In genomic region chr5:78215565-78215964, GRCh38 we compare ENCODE assay signal across 30 cellular contexts.
"Had no signal": no experiment of that assay in that cellular context is flagged by ENCODE, and none has a peak within 500 bp of the region (broad histone marks: within the 10 kb centered on the region; RNA-seq: fewer than 3 reads in every experiment).

No MANE protein-coding gene starts in this region.

- H3K4me1 Mint-ChIP-seq: neural progenitor cell; stimulated activated naive CD8-positive, alpha-beta T cell treated with anti-CD3 and anti-CD28 coated beads, Interleukin-15, amount 100 ng/mL, for 72 hours had no signal

- H3K27ac Mint-ChIP-seq: naive thymus-derived CD4-positive, alpha-beta T cell; natural killer cell treated with Interleukin-12 subunit alpha and Interleukin-12 subunit beta and Interleukin-15 and Interleukin-18, amount 100 ng/mL, for 72 hours; neural progenitor cell; stimulated activated memory B cell treated with anti-CD40 and anti-IgM and Interleukin-4, amounts not matched to agents 10 μg/mL and 1 μg/mL and 100 μg/mL, for 72 hours; type B pancreatic cell had no signal

- H3K4me1 ChIP-seq: left lung, lower lobe of right lung, neural progenitor cell, parathyroid adenoma, psoas muscle, right atrium auricular region, right lobe of liver, tibial nerve, uterus had no signal

- H3K9me3 ChIP-seq: left lung, lower lobe of right lung, mucosa of descending colon, neutrophil, psoas muscle, right atrium auricular region, right lobe of liver, uterus had no signal

- H2AFZ ChIP-seq: hepatocyte, neural progenitor cell, parathyroid adenoma had no signal

- H3K36me3 ChIP-seq: right atrium auricular region, uterus had no signal

- DNase-seq: islet precursor cell; left cardiac atrium; left lung; lower lobe of right lung; mammary epithelial cell; mesendoderm; midbrain; mucosa of descending colon; naive thymus-derived CD4-positive, alpha-beta T cell; occipital lobe; psoas muscle; right lobe of liver; stimulated activated CD4-positive, alpha-beta T cell treated with anti-CD3 and anti-CD28 coated beads, Interleukin-1b, Interleukin-23, amount 100 ng/mL, for 48 hours; stimulated activated CD4-positive, alpha-beta T cell treated with anti-CD3 and anti-CD28 coated beads, Interleukin-2, amount 100 ng/mL, for 48 hours; stimulated activated CD4-positive, alpha-beta T cell treated with anti-CD3 and anti-CD28 coated beads, Interleukin-4, amount 100 ng/mL, for 4 hours; stimulated activated CD8-positive, alpha-beta memory T cell treated with anti-CD3 and anti-CD28 coated beads, Interleukin-4, amount 100 ng/mL, for 48 hours; stimulated activated naive CD4-positive, alpha-beta T cell treated with Interleukin-2 at 50 U/mL for 16 hours; stimulated activated naive CD8-positive, alpha-beta T cell treated with anti-CD3 and anti-CD28 coated beads, Interleukin-15, amount 100 ng/mL, for 72 hours; substantia nigra; uterus had no signal

- ATAC-seq: left cardiac atrium; left lung; lower lobe of right lung; mucosa of descending colon; naive thymus-derived CD4-positive, alpha-beta T cell; natural killer cell treated with Interleukin-12 subunit alpha and Interleukin-12 subunit beta and Interleukin-15 and Interleukin-18, amount 100 ng/mL, for 72 hours; psoas muscle; stimulated activated memory B cell treated with anti-CD40 and anti-IgM and Interleukin-4, amounts not matched to agents 10 μg/mL and 1 μg/mL and 100 μg/mL, for 72 hours; stimulated activated naive CD8-positive, alpha-beta T cell treated with anti-CD3 and anti-CD28 coated beads, Interleukin-15, amount 100 ng/mL, for 72 hours had no signal

- H3K27me3 Mint-ChIP-seq: naive thymus-derived CD4-positive, alpha-beta T cell; natural killer cell treated with Interleukin-12 subunit alpha and Interleukin-12 subunit beta and Interleukin-15 and Interleukin-18, amount 100 ng/mL, for 72 hours; stimulated activated memory B cell treated with anti-CD40 and anti-IgM and Interleukin-4, amounts not matched to agents 10 μg/mL and 1 μg/mL and 100 μg/mL, for 72 hours; stimulated activated naive CD8-positive, alpha-beta T cell treated with anti-CD3 and anti-CD28 coated beads, Interleukin-15, amount 100 ng/mL, for 72 hours; type B pancreatic cell had no signal

- H3K9me3 Mint-ChIP-seq: natural killer cell treated with Interleukin-12 subunit alpha and Interleukin-12 subunit beta and Interleukin-15 and Interleukin-18, amount 100 ng/mL, for 72 hours; neural progenitor cell; stimulated activated memory B cell treated with anti-CD40 and anti-IgM and Interleukin-4, amounts not matched to agents 10 μg/mL and 1 μg/mL and 100 μg/mL, for 72 hours; stimulated activated naive CD8-positive, alpha-beta T cell treated with anti-CD3 and anti-CD28 coated beads, Interleukin-15, amount 100 ng/mL, for 72 hours; type B pancreatic cell had no signal

- H3K27me3 ChIP-seq: hepatocyte, left lung, neural progenitor cell, neutrophil, right atrium auricular region, right lobe of liver, tibial nerve, uterus had no signal

- H3K27ac ChIP-seq: hepatocyte, left lung, lower lobe of right lung, neural progenitor cell, neutrophil, parathyroid adenoma, psoas muscle, right atrium auricular region, right lobe of liver, tibial nerve, uterus had no signal

- H3K4me3 ChIP-seq: hepatocyte, left lung, lower lobe of right lung, mucosa of descending colon, neural progenitor cell, psoas muscle, right atrium auricular region, right lobe of liver, smooth muscle cell, tibial nerve, uterus had no signal

- H3K9ac ChIP-seq: neural progenitor cell, parathyroid adenoma had no signal

- H3K4me3 Mint-ChIP-seq: naive thymus-derived CD4-positive, alpha-beta T cell; natural killer cell treated with Interleukin-12 subunit alpha and Interleukin-12 subunit beta and Interleukin-15 and Interleukin-18, amount 100 ng/mL, for 72 hours; neural progenitor cell; stimulated activated memory B cell treated with anti-CD40 and anti-IgM and Interleukin-4, amounts not matched to agents 10 μg/mL and 1 μg/mL and 100 μg/mL, for 72 hours; stimulated activated naive CD8-positive, alpha-beta T cell treated with anti-CD3 and anti-CD28 coated beads, Interleukin-15, amount 100 ng/mL, for 72 hours; type B pancreatic cell had no signal

- H3K4me2 ChIP-seq: hepatocyte, neural progenitor cell, smooth muscle cell had no signal
